1 cellular context compared by ENCODE assay signal in genomic region chr16:46973457-46974324, GRCh38.
TF ChIP-seq lines count a peak whose summit lies in the region.

DNAJA2 (minus strand) TSS chr16:46973674; CDS start chr16:46973572, 102 bp downstream.

TF ChIP-seq in HepG2, 621 proteins besides CTCF, POLR2A, EP300 and RAD21 (continued from another document and continues in another):
- TF ChIP-seq FOXP1 (IDR thresholded peaks at IDR 0.05) (no peak), FOXP1 (CRISPR knock-in tag; IDR thresholded peaks at IDR 0.05) (peak; percentile 19; the same call in 1 of the 2 replicates), RFX1 (IDR thresholded peaks at IDR 0.05) (no peak), ZNF292 (CRISPR knock-in tag; IDR thresholded peaks at IDR 0.05; ENCODE audit: borderline replicate concordance, low read depth) (no peak; the same call in 1 of the 2 replicates), ZNF180 (CRISPR knock-in tag; IDR thresholded peaks at IDR 0.05; ENCODE audit: borderline replicate concordance, low read depth) (peak; percentile 76; the same call in 1 of the 2 replicates), GLMP (CRISPR knock-in tag; IDR thresholded peaks at IDR 0.05; ENCODE audit: borderline replicate concordance) (peak; percentile 83; the same call in 1 of the 2 replicates), ZNF609 (CRISPR knock-in tag; IDR thresholded peaks at IDR 0.05; ENCODE audit: borderline replicate concordance) (peak; percentile 41; the same call in 1 of the 2 replicates), XRCC5 (optimal IDR thresholded peaks at IDR 0.05; ENCODE audit: low read length) (peak; percentile 44), ARNTL (CRISPR knock-in tag; IDR thresholded peaks at IDR 0.05) (no peak; the same call in 1 of the 2 replicates), THAP8 (CRISPR knock-in tag; IDR thresholded peaks at IDR 0.05; ENCODE audit: borderline replicate concordance) (0 out of 2 replicates have a peak, but pooled peaks have one; percentile 10), ZNF567 (CRISPR knock-in tag; IDR thresholded peaks at IDR 0.05; ENCODE audit: borderline replicate concordance) (peak; percentile 95; the same call in 1 of the 2 replicates), ISX (CRISPR knock-in tag; conservative IDR thresholded peaks at IDR 0.05) (peak; percentile 93; the same call in 1 of the 2 replicates), ZNF274 (CRISPR knock-in tag; IDR thresholded peaks at IDR 0.05) (peak; percentile 84), PAX8 (CRISPR knock-in tag; IDR thresholded peaks at IDR 0.05; ENCODE audit: borderline replicate concordance) (no peak; the same call in 1 of the 2 replicates), ZNF761 (CRISPR knock-in tag; conservative IDR thresholded peaks at IDR 0.05) (0 out of 2 replicates have a peak, but pooled peaks have one; percentile 54), MIXL1 (CRISPR knock-in tag; IDR thresholded peaks at IDR 0.05) (peak; percentile 63), NR2F6 (IDR thresholded peaks at IDR 0.05) (peak; percentile 81), NR2F6 (CRISPR knock-in tag; IDR thresholded peaks at IDR 0.05) (peak; percentile 97), KDM1A (CRISPR knock-in tag; IDR thresholded peaks at IDR 0.05) (no peak), ZNF12 (CRISPR knock-in tag; IDR thresholded peaks at IDR 0.05) (no peak), ZNF713 (CRISPR knock-in tag; IDR thresholded peaks at IDR 0.05) (no peak)
- TF ChIP-seq, protein P1, sequence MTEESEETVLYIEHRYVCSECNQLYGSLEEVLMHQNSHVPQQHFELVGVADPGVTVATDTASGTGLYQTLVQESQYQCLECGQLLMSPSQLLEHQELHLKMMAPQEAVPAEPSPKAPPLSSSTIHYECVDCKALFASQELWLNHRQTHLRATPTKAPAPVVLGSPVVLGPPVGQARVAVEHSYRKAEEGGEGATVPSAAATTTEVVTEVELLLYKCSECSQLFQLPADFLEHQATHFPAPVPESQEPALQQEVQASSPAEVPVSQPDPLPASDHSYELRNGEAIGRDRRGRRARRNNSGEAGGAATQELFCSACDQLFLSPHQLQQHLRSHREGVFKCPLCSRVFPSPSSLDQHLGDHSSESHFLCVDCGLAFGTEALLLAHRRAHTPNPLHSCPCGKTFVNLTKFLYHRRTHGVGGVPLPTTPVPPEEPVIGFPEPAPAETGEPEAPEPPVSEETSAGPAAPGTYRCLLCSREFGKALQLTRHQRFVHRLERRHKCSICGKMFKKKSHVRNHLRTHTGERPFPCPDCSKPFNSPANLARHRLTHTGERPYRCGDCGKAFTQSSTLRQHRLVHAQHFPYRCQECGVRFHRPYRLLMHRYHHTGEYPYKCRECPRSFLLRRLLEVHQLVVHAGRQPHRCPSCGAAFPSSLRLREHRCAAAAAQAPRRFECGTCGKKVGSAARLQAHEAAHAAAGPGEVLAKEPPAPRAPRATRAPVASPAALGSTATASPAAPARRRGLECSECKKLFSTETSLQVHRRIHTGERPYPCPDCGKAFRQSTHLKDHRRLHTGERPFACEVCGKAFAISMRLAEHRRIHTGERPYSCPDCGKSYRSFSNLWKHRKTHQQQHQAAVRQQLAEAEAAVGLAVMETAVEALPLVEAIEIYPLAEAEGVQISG (CRISPR knock-in tag; IDR thresholded peaks at IDR 0.05) = peak; percentile 88
- TF ChIP-seq, protein P2, sequence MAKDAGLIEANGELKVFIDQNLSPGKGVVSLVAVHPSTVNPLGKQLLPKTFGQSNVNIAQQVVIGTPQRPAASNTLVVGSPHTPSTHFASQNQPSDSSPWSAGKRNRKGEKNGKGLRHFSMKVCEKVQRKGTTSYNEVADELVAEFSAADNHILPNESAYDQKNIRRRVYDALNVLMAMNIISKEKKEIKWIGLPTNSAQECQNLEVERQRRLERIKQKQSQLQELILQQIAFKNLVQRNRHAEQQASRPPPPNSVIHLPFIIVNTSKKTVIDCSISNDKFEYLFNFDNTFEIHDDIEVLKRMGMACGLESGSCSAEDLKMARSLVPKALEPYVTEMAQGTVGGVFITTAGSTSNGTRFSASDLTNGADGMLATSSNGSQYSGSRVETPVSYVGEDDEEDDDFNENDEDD (CRISPR knock-in tag; IDR thresholded peaks at IDR 0.05; ENCODE audit: borderline replicate concordance) = peak; percentile 89
- TF ChIP-seq, protein P3, sequence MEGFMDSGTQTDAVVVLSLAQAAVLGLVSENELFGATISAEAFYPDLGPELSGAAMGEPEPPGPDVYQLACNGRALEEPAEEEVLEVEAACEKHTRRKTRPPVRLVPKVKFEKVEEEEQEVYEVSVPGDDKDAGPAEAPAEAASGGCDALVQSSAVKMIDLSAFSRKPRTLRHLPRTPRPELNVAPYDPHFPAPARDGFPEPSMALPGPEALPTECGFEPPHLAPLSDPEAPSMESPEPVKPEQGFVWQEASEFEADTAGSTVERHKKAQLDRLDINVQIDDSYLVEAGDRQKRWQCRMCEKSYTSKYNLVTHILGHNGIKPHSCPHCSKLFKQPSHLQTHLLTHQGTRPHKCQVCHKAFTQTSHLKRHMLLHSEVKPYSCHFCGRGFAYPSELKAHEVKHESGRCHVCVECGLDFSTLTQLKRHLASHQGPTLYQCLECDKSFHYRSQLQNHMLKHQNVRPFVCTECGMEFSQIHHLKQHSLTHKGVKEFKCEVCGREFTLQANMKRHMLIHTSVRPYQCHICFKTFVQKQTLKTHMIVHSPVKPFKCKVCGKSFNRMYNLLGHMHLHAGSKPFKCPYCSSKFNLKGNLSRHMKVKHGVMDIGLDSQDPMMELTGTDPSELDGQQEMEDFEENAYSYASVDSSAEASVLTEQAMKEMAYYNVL (CRISPR knock-in tag; IDR thresholded peaks at IDR 0.05; ENCODE audit: borderline replicate concordance) = no peak; the same call in 1 of the 2 replicates
- TF ChIP-seq, protein P4, sequence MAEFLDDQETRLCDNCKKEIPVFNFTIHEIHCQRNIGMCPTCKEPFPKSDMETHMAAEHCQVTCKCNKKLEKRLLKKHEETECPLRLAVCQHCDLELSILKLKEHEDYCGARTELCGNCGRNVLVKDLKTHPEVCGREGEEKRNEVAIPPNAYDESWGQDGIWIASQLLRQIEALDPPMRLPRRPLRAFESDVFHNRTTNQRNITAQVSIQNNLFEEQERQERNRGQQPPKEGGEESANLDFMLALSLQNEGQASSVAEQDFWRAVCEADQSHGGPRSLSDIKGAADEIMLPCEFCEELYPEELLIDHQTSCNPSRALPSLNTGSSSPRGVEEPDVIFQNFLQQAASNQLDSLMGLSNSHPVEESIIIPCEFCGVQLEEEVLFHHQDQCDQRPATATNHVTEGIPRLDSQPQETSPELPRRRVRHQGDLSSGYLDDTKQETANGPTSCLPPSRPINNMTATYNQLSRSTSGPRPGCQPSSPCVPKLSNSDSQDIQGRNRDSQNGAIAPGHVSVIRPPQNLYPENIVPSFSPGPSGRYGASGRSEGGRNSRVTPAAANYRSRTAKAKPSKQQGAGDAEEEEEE (CRISPR knock-in tag; IDR thresholded peaks at IDR 0.05; ENCODE audit: borderline replicate concordance) = no peak
- TF ChIP-seq, protein P5, sequence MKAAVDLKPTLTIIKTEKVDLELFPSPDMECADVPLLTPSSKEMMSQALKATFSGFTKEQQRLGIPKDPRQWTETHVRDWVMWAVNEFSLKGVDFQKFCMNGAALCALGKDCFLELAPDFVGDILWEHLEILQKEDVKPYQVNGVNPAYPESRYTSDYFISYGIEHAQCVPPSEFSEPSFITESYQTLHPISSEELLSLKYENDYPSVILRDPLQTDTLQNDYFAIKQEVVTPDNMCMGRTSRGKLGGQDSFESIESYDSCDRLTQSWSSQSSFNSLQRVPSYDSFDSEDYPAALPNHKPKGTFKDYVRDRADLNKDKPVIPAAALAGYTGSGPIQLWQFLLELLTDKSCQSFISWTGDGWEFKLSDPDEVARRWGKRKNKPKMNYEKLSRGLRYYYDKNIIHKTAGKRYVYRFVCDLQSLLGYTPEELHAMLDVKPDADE (CRISPR knock-in tag; IDR thresholded peaks at IDR 0.05) = no peak; the same call in 1 of the 2 replicates
- TF ChIP-seq, protein P6, sequence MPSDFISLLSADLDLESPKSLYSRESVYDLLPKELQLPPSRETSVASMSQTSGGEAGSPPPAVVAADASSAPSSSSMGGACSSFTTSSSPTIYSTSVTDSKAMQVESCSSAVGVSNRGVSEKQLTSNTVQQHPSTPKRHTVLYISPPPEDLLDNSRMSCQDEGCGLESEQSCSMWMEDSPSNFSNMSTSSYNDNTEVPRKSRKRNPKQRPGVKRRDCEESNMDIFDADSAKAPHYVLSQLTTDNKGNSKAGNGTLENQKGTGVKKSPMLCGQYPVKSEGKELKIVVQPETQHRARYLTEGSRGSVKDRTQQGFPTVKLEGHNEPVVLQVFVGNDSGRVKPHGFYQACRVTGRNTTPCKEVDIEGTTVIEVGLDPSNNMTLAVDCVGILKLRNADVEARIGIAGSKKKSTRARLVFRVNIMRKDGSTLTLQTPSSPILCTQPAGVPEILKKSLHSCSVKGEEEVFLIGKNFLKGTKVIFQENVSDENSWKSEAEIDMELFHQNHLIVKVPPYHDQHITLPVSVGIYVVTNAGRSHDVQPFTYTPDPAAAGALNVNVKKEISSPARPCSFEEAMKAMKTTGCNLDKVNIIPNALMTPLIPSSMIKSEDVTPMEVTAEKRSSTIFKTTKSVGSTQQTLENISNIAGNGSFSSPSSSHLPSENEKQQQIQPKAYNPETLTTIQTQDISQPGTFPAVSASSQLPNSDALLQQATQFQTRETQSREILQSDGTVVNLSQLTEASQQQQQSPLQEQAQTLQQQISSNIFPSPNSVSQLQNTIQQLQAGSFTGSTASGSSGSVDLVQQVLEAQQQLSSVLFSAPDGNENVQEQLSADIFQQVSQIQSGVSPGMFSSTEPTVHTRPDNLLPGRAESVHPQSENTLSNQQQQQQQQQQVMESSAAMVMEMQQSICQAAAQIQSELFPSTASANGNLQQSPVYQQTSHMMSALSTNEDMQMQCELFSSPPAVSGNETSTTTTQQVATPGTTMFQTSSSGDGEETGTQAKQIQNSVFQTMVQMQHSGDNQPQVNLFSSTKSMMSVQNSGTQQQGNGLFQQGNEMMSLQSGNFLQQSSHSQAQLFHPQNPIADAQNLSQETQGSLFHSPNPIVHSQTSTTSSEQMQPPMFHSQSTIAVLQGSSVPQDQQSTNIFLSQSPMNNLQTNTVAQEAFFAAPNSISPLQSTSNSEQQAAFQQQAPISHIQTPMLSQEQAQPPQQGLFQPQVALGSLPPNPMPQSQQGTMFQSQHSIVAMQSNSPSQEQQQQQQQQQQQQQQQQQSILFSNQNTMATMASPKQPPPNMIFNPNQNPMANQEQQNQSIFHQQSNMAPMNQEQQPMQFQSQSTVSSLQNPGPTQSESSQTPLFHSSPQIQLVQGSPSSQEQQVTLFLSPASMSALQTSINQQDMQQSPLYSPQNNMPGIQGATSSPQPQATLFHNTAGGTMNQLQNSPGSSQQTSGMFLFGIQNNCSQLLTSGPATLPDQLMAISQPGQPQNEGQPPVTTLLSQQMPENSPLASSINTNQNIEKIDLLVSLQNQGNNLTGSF (CRISPR knock-in tag; IDR thresholded peaks at IDR 0.05) = peak; percentile 94
- TF ChIP-seq, protein P7, sequence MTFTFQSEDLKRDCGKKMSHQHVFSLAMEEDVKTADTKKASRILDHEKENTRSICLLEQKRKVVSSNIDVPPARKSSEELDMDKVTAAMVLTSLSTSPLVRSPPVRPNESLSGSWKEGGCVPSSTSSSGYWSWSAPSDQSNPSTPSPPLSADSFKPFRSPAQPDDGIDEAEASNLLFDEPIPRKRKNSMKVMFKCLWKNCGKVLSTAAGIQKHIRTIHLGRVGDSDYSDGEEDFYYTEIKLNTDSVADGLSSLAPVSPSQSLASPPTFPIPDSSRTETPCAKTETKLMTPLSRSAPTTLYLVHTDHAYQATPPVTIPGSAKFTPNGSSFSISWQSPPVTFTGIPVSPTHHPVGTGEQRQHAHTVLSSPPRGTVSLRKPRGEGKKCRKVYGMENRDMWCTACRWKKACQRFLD (CRISPR knock-in tag; IDR thresholded peaks at IDR 0.05; ENCODE audit: borderline replicate concordance) = peak; percentile 89; the same call in 1 of the 2 replicates
